ENCODE assay signal across 15 cellular contexts in the genomic region with DNA sequence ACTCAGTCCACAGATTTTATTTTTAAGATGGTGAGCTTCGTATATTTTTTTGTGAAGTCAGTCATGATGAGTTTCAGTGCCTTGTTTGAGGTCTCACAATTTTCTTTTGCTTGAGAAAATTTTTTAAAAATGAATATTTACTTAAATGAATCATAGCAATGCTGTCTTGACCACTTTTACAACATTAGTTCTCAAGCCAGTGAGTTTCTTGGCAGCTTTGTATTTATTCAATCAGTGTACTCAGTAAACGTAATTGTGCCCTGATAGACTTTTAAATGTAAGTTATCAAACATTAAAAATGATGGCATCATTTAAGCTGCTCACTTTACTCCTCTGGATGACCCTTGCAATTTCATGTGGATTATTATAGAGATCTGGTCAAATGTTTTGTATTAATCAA.
"Had no signal": no experiment of that assay in that cellular context is flagged by ENCODE, and none has a peak within 500 bp of the region (broad histone marks: within the 10 kb centered on the region; RNA-seq: fewer than 3 reads in every experiment).

No MANE protein-coding gene starts in this region.

- H3K9me3 ChIP-seq: breast epithelium, esophagus muscularis mucosa had no signal

- H3K4me3 ChIP-seq: breast epithelium, esophagus muscularis mucosa had no signal

- H3K27ac ChIP-seq: breast epithelium, esophagus muscularis mucosa had no signal

- H3K36me3 ChIP-seq: breast epithelium, esophagus muscularis mucosa had no signal

- ATAC-seq: activated CD8-positive, alpha-beta memory T cell treated with anti-CD3 and anti-CD28 coated beads, Interleukin-2, amount 10 ng/mL, durations not matched to agents 7 days and 5 days; left ventricle myocardium superior; stimulated activated naive B cell treated with anti-CD40 and anti-IgM and Interleukin-4, amounts not matched to agents 10 μg/mL and 1 μg/mL and 100 μg/mL, for 72 hours had no signal

- H3K27me3 ChIP-seq: breast epithelium, esophagus muscularis mucosa had no signal

- H3K4me1 ChIP-seq: breast epithelium, esophagus muscularis mucosa had no signal

- DNase-seq: activated CD4-positive, alpha-beta memory T cell treated with anti-CD3 and anti-CD28 coated beads, Interleukin-2, amount 10 ng/mL, durations not matched to agents 7 days and 5 days; activated CD8-positive, alpha-beta memory T cell treated with anti-CD3 and anti-CD28 coated beads, Interleukin-2, amount 10 ng/mL, durations not matched to agents 7 days and 5 days; activated naive CD4-positive, alpha-beta T cell; activated naive CD8-positive, alpha-beta T cell treated with anti-CD3 and anti-CD28 coated beads, Interleukin-2, amount 10 ng/mL, durations not matched to agents 7 days and 5 days; amygdala; cerebellar nuclear complex; effector CD4-positive, alpha-beta T cell; hippocampal formation; islet precursor cell; left ventricle myocardium superior; occipital lobe; retina; stimulated activated naive B cell treated with anti-CD40 and anti-IgM and Interleukin-4, amounts not matched to agents 10 μg/mL and 1 μg/mL and 100 μg/mL, for 72 hours had no signal
